In the genomic region with DNA sequence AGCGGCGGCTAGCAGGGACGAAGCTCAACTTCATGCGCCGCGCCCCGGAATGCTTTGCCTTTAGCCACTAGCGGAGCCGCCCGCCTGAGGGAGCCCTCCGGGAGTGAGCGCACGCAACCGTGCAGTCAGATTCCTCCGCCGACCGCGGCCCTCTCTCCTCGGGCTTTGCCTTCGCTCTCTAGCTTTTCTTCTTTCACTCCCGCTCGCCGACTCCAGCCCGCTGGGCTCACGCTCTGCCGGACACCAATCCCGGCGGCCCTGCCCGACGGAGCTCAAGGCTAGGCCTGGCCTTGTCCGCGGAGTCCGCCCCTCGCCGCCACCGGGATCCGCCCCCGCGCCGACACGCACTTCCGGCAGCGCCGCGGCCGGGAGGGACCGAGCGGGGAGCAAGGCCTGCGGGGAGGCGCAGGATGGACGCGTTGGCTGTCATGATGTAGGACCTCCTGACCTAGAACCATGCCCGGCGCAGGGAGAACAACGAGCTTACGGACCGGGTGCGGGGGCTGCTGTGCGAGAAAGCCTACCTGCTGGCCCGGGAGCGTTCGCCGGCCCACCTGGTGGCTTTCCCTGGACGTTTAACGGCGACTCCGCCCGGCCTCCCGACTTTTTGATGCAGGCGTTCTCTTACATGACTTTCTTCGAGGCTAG, we compare ENCODE assay signal across 8 cellular contexts. TPM values are rescaled to one million over a fixed set of nuclear protein-coding genes. Genes with fewer than 3 reads are reported as not detected.
DNase-seq lines count a peak whose midpoint lies in the region; ATAC-seq and TF ChIP-seq lines count a peak whose summit lies in the region.

No MANE protein-coding gene starts in this region.

- peak; percentile 88 for ATAC-seq in GM21786 (IDR thresholded peaks at IDR 0.05; ENCODE audit: unreplicated experiment)

- 0% methylated on average over 60 of the region's 71 CpGs for WGBS in suprapubic skin

- peak overlapping the region; percentile 99 for H3K27ac ChIP-seq in suprapubic skin

- H3K4me1 ChIP-seq in ES-I3 (ENCODE audit: insufficient read depth, low read length) (no peaks in the 10 kb centered on the region), suprapubic skin (peaks cover 23% of the 10 kb centered on the region)

- H3K36me3 ChIP-seq in ES-I3 (ENCODE audit: insufficient read depth, low read length) (no peaks in the 10 kb centered on the region), suprapubic skin (peaks cover 13% of the 10 kb centered on the region)

- H3K9me3 ChIP-seq in ES-I3 (ENCODE audit: control insufficient read depth, insufficient read depth, low read length) (no peaks in the 10 kb centered on the region), suprapubic skin (no peaks in the 10 kb centered on the region)

- H3K9ac ChIP-seq in ES-I3 (ENCODE audit: low read depth, low read length), result peak overlapping the region; percentile 96

- H3K27me3 ChIP-seq in suprapubic skin, result no peaks in the 10 kb centered on the region

- peak in 1 of 2 donors; percentile 69 for TF ChIP-seq POLR2A in suprapubic skin (IDR thresholded peaks at IDR 0.05)

- H3K4me3 ChIP-seq in suprapubic skin, result peak overlapping the region; percentile 63

- DNase-seq in LHCN-M2 (ENCODE audit: low read depth), result peak; percentile 86
- DNase-seq in SK-MEL-5 (ENCODE audit: low read depth, low spot score), result peak; percentile 84
- DNase-seq in activated naive CD4-positive, alpha-beta T cell treated with anti-CD3 and anti-CD28 coated beads, Interleukin-2, amount 50 U/mL, for 16 hours, result peak; percentile 89
- DNase-seq in globus pallidus (ENCODE audit: low spot score), result peak; percentile 90
- DNase-seq in occipital lobe (lab: John Stamatoyannopoulos, UW), result peak; percentile 93
- peak; percentile 90 to 93 for DNase-seq in suprapubic skin (ENCODE audit: low spot score in 2 of 2)

- TF ChIP-seq EP300 in suprapubic skin (IDR thresholded peaks at IDR 0.05), result no peak

- peak in 1 of 2 donors; percentile 40 for TF ChIP-seq CTCF in suprapubic skin (IDR thresholded peaks at IDR 0.05)

- in situ Hi-C loops in SK-MEL-5 (cut with HindIII; ENCODE audit: low pct_unique_long_range_greater_than_20kb, low sequenced_read_pairs), result no loop called here

RNA-seq across cellular contexts. Expression of gene AKAIN1, which starts 40.8 kb away (rescaled TPM):
- total RNA-seq in LHCN-M2 (2014; rRNA removed) (not detected in 2 replicates), occipital lobe (3.6 TPM), suprapubic skin (not detected)
- not detected for polyA plus RNA-seq in LHCN-M2 (2012)
- total RNA-seq in SK-MEL-5 (2014; rRNA removed; shearing (Covaris generic)), result not detected in 2 replicates
- not detected in 2 replicates for polyA plus RNA-seq in SK-MEL-5 (2015; cell fraction: cytosol; rRNA removed)
- not detected in 2 replicates for polyA plus RNA-seq in SK-MEL-5 (2015; cell fraction: nucleus; rRNA removed)

RNA-seq across cellular contexts. Expression of gene ZBTB14, which starts 57.7 kb away (rescaled TPM):
- total RNA-seq in LHCN-M2 (2014; rRNA removed), result 11.7 and 12.2 TPM in 2 replicates
- polyA plus RNA-seq in LHCN-M2 (2012), result 4.1 TPM
- total RNA-seq in SK-MEL-5 (2014; rRNA removed; shearing (Covaris generic)), result 13.9 and 16.0 TPM in 2 replicates
- polyA plus RNA-seq in SK-MEL-5 (2015; cell fraction: cytosol; rRNA removed), result 8.6 and 11.2 TPM in 2 replicates
- 49.6 and 57.2 TPM in 2 replicates for polyA plus RNA-seq in SK-MEL-5 (2015; cell fraction: nucleus; rRNA removed)
- 36.8 TPM for total RNA-seq in occipital lobe
- total RNA-seq in suprapubic skin, result 10 to 100 TPM; 11.0 to 19.8 (median 16.4) TPM

Comparison
In these comparisons a context has a peak if more than half of its experiments do, and no peak if none do; other contexts are left out.
1. Peak in every context shown above with its lines: DNase-seq, ATAC-seq, H3K4me3 ChIP-seq and H3K27ac ChIP-seq.